In the genomic region with DNA sequence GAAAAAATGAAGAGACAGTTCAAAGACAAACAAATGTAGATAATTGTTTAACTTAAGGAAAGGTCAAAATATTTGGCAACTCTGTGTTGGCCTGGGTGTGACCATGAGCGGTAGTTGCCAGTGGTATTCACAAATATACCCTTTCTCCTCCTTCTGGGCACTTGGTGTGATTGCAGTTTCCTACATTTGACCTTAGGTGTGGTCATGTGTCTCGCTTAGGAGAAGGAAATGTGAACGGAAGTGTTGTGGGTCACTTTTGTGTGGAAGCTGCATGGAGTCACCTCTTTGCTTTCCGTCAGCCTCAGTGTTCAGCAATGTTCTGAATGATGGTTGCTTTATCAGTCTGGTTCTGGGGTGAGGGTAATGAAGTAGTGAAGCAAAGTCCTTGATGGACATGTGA, we compare ENCODE assay signal across 2 cellular contexts.
TF ChIP-seq lines count a peak whose summit lies in the region.

No MANE protein-coding gene starts in this region.

TF ChIP-seq in GM23338, 12 proteins besides CTCF, POLR2A, EP300 and RAD21:
- no peak for TF ChIP-seq ETS1 (IDR thresholded peaks at IDR 0.05)
- no peak for TF ChIP-seq NANOG (IDR thresholded peaks at IDR 0.05; ENCODE audit: borderline replicate concordance)
- TF ChIP-seq, protein P1, sequence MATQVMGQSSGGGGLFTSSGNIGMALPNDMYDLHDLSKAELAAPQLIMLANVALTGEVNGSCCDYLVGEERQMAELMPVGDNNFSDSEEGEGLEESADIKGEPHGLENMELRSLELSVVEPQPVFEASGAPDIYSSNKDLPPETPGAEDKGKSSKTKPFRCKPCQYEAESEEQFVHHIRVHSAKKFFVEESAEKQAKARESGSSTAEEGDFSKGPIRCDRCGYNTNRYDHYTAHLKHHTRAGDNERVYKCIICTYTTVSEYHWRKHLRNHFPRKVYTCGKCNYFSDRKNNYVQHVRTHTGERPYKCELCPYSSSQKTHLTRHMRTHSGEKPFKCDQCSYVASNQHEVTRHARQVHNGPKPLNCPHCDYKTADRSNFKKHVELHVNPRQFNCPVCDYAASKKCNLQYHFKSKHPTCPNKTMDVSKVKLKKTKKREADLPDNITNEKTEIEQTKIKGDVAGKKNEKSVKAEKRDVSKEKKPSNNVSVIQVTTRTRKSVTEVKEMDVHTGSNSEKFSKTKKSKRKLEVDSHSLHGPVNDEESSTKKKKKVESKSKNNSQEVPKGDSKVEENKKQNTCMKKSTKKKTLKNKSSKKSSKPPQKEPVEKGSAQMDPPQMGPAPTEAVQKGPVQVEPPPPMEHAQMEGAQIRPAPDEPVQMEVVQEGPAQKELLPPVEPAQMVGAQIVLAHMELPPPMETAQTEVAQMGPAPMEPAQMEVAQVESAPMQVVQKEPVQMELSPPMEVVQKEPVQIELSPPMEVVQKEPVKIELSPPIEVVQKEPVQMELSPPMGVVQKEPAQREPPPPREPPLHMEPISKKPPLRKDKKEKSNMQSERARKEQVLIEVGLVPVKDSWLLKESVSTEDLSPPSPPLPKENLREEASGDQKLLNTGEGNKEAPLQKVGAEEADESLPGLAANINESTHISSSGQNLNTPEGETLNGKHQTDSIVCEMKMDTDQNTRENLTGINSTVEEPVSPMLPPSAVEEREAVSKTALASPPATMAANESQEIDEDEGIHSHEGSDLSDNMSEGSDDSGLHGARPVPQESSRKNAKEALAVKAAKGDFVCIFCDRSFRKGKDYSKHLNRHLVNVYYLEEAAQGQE (IDR thresholded peaks at IDR 0.05; ENCODE audit: unreplicated experiment), result no peak

TF ChIP-seq in K562, 482 proteins besides CTCF, POLR2A, EP300 and RAD21 (continues in another document):
- TF ChIP-seq NFRKB (IDR thresholded peaks at IDR 0.05; ENCODE audit: low read depth) (0 out of 2 replicates have a peak, but pooled peaks have one; percentile 47), GABPA (tag; conservative IDR thresholded peaks at IDR 0.05; ENCODE audit: low read depth) (peak; percentile 56), ATF7 (IDR thresholded peaks at IDR 0.05) (peak; percentile 20; the same call in 1 of the 2 replicates), NR2C2 (CRISPR knock-in tag; IDR thresholded peaks at IDR 0.05) (no peak), NR2C2 (tag; IDR thresholded peaks at IDR 0.05) (peak; percentile 73), PKNOX1 (IDR thresholded peaks at IDR 0.05) (0 out of 2 replicates have a peak, but pooled peaks have one; percentile 23), ZNF696 (CRISPR knock-in tag; conservative IDR thresholded peaks at IDR 0.05) (no peak), KDM2B (CRISPR knock-in tag; IDR thresholded peaks at IDR 0.05) (no peak), TAF1 (IDR thresholded peaks at IDR 0.05; ENCODE audit: control insufficient read depth, extremely low read depth, insufficient read depth, low read length, severe bottlenecking) (peak; percentile 8), POLR2H (tag; IDR thresholded peaks at IDR 0.05; ENCODE audit: low read depth) (peak; percentile 62; the same call in 1 of the 2 replicates), ZNF592 (IDR thresholded peaks at IDR 0.05) (0 out of 2 replicates have a peak, but pooled peaks have one; percentile 42), MTA3 (IDR thresholded peaks at IDR 0.05; ENCODE audit: borderline replicate concordance) (0 out of 2 replicates have a peak, but pooled peaks have one; percentile 27), TCFL5 (CRISPR knock-in tag; conservative IDR thresholded peaks at IDR 0.05) (no peak), MYNN (IDR thresholded peaks at IDR 0.05) (no peak), MYNN (CRISPR knock-in tag; IDR thresholded peaks at IDR 0.05) (no peak), GABPB1 (CRISPR knock-in tag; IDR thresholded peaks at IDR 0.05) (peak; percentile 55), MAX (CRISPR knock-in tag; IDR thresholded peaks at IDR 0.05) (no peak), CTCFL (IDR thresholded peaks at IDR 0.05; ENCODE audit: borderline replicate concordance, insufficient read depth, low read depth, low read length, poor library complexity, severe bottlenecking) (no peak), SRSF7 (optimal IDR thresholded peaks at IDR 0.05; ENCODE audit: low read depth, low read length) (no peak), DDX20 (tag; IDR thresholded peaks at IDR 0.05; ENCODE audit: low read depth) (no peak), TSC22D4 (tag; IDR thresholded peaks at IDR 0.05) (no peak)
- TF ChIP-seq, protein P2, sequence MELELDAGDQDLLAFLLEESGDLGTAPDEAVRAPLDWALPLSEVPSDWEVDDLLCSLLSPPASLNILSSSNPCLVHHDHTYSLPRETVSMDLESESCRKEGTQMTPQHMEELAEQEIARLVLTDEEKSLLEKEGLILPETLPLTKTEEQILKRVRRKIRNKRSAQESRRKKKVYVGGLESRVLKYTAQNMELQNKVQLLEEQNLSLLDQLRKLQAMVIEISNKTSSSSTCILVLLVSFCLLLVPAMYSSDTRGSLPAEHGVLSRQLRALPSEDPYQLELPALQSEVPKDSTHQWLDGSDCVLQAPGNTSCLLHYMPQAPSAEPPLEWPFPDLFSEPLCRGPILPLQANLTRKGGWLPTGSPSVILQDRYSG (tag; conservative IDR thresholded peaks at IDR 0.05; ENCODE audit: low read depth), result 0 out of 2 replicates have a peak, but pooled peaks have one; percentile 47
- TF ChIP-seq, protein P3, sequence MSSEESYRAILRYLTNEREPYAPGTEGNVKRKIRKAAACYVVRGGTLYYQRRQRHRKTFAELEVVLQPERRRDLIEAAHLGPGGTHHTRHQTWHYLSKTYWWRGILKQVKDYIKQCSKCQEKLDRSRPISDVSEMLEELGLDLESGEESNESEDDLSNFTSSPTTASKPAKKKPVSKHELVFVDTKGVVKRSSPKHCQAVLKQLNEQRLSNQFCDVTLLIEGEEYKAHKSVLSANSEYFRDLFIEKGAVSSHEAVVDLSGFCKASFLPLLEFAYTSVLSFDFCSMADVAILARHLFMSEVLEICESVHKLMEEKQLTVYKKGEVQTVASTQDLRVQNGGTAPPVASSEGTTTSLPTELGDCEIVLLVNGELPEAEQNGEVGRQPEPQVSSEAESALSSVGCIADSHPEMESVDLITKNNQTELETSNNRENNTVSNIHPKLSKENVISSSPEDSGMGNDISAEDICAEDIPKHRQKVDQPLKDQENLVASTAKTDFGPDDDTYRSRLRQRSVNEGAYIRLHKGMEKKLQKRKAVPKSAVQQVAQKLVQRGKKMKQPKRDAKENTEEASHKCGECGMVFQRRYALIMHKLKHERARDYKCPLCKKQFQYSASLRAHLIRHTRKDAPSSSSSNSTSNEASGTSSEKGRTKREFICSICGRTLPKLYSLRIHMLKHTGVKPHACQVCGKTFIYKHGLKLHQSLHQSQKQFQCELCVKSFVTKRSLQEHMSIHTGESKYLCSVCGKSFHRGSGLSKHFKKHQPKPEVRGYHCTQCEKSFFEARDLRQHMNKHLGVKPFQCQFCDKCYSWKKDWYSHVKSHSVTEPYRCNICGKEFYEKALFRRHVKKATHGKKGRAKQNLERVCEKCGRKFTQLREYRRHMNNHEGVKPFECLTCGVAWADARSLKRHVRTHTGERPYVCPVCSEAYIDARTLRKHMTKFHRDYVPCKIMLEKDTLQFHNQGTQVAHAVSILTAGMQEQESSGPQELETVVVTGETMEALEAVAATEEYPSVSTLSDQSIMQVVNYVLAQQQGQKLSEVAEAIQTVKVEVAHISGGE (CRISPR knock-in tag; IDR thresholded peaks at IDR 0.05), result peak in 1 of 3 experiments; percentile 75; a peak in 2 of 6 replicates
- TF ChIP-seq, protein P4, sequence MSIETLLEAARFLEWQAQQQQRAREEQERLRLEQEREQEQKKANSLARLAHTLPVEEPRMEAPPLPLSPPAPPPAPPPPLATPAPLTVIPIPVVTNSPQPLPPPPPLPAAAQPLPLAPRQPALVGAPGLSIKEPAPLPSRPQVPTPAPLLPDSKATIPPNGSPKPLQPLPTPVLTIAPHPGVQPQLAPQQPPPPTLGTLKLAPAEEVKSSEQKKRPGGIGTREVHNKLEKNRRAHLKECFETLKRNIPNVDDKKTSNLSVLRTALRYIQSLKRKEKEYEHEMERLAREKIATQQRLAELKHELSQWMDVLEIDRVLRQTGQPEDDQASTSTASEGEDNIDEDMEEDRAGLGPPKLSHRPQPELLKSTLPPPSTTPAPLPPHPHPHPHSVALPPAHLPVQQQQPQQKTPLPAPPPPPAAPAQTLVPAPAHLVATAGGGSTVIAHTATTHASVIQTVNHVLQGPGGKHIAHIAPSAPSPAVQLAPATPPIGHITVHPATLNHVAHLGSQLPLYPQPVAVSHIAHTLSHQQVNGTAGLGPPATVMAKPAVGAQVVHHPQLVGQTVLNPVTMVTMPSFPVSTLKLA (conservative IDR thresholded peaks at IDR 0.05), result 0 out of 4 replicates have a peak, but pooled peaks of 1 of the 2 experiments have one; percentile 16
- TF ChIP-seq, protein P5, sequence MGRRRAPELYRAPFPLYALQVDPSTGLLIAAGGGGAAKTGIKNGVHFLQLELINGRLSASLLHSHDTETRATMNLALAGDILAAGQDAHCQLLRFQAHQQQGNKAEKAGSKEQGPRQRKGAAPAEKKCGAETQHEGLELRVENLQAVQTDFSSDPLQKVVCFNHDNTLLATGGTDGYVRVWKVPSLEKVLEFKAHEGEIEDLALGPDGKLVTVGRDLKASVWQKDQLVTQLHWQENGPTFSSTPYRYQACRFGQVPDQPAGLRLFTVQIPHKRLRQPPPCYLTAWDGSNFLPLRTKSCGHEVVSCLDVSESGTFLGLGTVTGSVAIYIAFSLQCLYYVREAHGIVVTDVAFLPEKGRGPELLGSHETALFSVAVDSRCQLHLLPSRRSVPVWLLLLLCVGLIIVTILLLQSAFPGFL (CRISPR knock-in tag; IDR thresholded peaks at IDR 0.05), result no peak
